Comparison of ENCODE assay signal across 10 cellular contexts in the genomic region with DNA sequence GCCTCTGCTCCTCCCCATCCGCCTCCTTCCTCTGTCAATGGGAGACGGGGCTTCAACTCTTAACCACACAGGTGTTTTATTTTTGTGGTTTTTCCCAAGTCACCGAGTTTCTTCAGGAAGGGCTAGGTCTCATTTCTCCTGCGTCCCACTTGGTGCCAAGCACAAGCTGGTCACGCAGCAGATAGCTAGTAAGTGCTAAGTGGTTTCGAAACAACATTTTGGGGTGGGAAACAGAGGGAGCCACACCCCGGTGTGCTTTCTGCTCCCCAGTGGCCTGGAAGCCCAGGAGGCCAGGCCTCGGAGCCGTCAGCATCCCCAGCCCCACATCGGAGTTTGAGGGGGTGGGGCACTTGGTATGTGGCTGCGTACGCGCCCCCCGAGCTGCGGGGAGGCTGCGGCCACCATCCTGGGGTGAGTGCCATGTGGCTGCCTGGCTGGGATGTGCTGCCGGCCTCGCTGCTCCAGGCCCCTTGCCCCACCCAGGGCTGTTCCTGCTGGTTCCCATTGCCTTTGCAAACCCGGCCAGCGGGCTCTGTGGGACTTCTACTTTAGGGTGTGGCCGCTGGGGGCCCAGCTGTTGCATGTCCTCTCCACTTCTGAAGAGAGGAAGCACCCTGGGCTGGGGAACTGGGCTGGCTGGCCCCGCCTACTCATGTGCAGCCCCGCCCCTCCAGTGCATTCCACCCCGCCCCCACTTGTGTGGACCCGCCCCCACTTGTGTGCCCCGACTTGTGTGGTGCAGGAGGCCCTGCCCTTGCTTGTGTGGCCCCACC. TPM values are rescaled to one million over a fixed set of nuclear protein-coding genes. Genes with fewer than 3 reads are reported as not detected.
DNase-seq lines count a peak whose midpoint lies in the region; ATAC-seq, FAIRE-seq and TF ChIP-seq lines count a peak whose summit lies in the region.
"Had no signal": no experiment of that assay in that cellular context is flagged by ENCODE, and none has a peak within 500 bp of the region (broad histone marks: within the 10 kb centered on the region; RNA-seq: fewer than 3 reads in every experiment).

No MANE protein-coding gene starts in this region.

- peaks cover 42% of the 10 kb centered on the region for H3K4me1 ChIP-seq in A549
- H3K4me1 ChIP-seq in HUES6 (ENCODE audit: control insufficient read depth, insufficient read depth, low read length), result peaks cover 41% of the 10 kb centered on the region

- ATAC-seq in A549 (peak in 1 of 2 experiments; percentile 16; a peak in 2 of 6 replicates), GM18909 (IDR thresholded peaks at IDR 0.05; ENCODE audit: poor library complexity, unreplicated experiment) (no peak), GM21360 (IDR thresholded peaks at IDR 0.05; ENCODE audit: unreplicated experiment) (no peak)
- ATAC-seq in activated CD8-positive, alpha-beta memory T cell treated with anti-CD3 and anti-CD28 coated beads, Interleukin-2, amount 10 ng/mL, durations not matched to agents 7 days and 5 days, result no peak
- ATAC-seq: T-cell had no signal

- peak; percentile 7; the same call in 1 of the 2 replicates for TF ChIP-seq POLR2A in A549 (IDR thresholded peaks at IDR 0.05; ENCODE audit: low read length)

- peak overlapping the region; percentile 35 for H3K9ac ChIP-seq in HUES6 (ENCODE audit: low read length)

- POLR2A ChIA-PET in A549 (lab: Yijun Ruan, JAX), result no interaction called here

- no peaks in the 10 kb centered on the region for H3K27me3 ChIP-seq in HUES6 (ENCODE audit: control insufficient read depth, insufficient read depth, low read length)
- H3K27me3 ChIP-seq: heart right ventricle had no signal

- peaks cover 31% of the 10 kb centered on the region for H3K4me1 Mint-ChIP-seq in activated CD8-positive, alpha-beta memory T cell treated with anti-CD3 and anti-CD28 coated beads, Interleukin-2, amount 10 ng/mL, durations not matched to agents 7 days and 5 days

- no peak overlapping the region for H3K27ac Mint-ChIP-seq in activated CD8-positive, alpha-beta memory T cell treated with anti-CD3 and anti-CD28 coated beads, Interleukin-2, amount 10 ng/mL, durations not matched to agents 7 days and 5 days
- H3K27ac Mint-ChIP-seq: T-cell had no signal

- CTCF ChIA-PET in A549 (lab: Yijun Ruan, JAX), result interaction anchor here (1.1 to 17.4 kb wide), 5 partner anchors 8 to 663 kb away, joined by 4 to 880 read pairs (median 6); partner anchors contain the start of gene BAIAP2
- CTCF ChIA-PET in activated CD8-positive, alpha-beta memory T cell treated with anti-CD3 and anti-CD28 coated beads, Interleukin-2, amount 10 ng/mL, durations not matched to agents 7 days and 5 days (lab: Charles Lee), result interaction anchor here (1.1 to 2.3 kb wide), 2 partner anchors 53 to 67 kb away, joined by 3 to 9 read pairs; no protein-coding TSS in a partner anchor

- no peak overlapping the region for H3K4me3 Mint-ChIP-seq in activated CD8-positive, alpha-beta memory T cell treated with anti-CD3 and anti-CD28 coated beads, Interleukin-2, amount 10 ng/mL, durations not matched to agents 7 days and 5 days
- H3K4me3 Mint-ChIP-seq: T-cell had no signal

- H3K27ac ChIP-seq in A549 (peak overlapping the region in 1 of 2 experiments; percentile 17; a peak in 2 of 6 replicates), HUES6 (ENCODE audit: low read depth, low read length) (no peak overlapping the region)

- H3K9me3 Mint-ChIP-seq in activated CD8-positive, alpha-beta memory T cell treated with anti-CD3 and anti-CD28 coated beads, Interleukin-2, amount 10 ng/mL, durations not matched to agents 7 days and 5 days (ENCODE audit: low read depth), result no peaks in the 10 kb centered on the region
- H3K9me3 Mint-ChIP-seq: T-cell had no signal

- H3K9me3 ChIP-seq in A549 (no peaks in the 10 kb centered on the region), HUES6 (ENCODE audit: control insufficient read depth, insufficient read depth, low read depth, low read length) (no peaks in the 10 kb centered on the region)
- H3K9me3 ChIP-seq: heart right ventricle had no signal

- DNase-seq in A549 (ENCODE audit: low read depth in 1 of 2, low spot score in 1 of 2) (peak; percentile 36 to 44), iPS-NIHi11 (ENCODE audit: low spot score) (peak; percentile 90), AML-193 (lab: John Stamatoyannopoulos, UW) (no peak), NCI-H2081 treated with DMSO at 0.1 percent for 48 hours (lab: John Stamatoyannopoulos, UW) (no peak)
- DNase-seq in activated CD8-positive, alpha-beta memory T cell treated with anti-CD3 and anti-CD28 coated beads, Interleukin-2, amount 10 ng/mL, durations not matched to agents 7 days and 5 days, result peak; percentile 59

- H3K4me2 ChIP-seq in A549, result no peak overlapping the region

- no peak for TF ChIP-seq EP300 in A549 (IDR thresholded peaks at IDR 0.05)

- H3K27me3 Mint-ChIP-seq in activated CD8-positive, alpha-beta memory T cell treated with anti-CD3 and anti-CD28 coated beads, Interleukin-2, amount 10 ng/mL, durations not matched to agents 7 days and 5 days, result peaks cover 9% of the 10 kb centered on the region
- H3K27me3 Mint-ChIP-seq: T-cell had no signal

- TF ChIP-seq RAD21 in A549 (conservative IDR thresholded peaks at IDR 0.05 in 1 of 2, IDR thresholded peaks at IDR 0.05 in 1 of 2), result no peak

- peaks cover 13% of the 10 kb centered on the region for H3K36me3 ChIP-seq in HUES6 (ENCODE audit: control insufficient read depth, insufficient read depth, low read length)

- no peak for TF ChIP-seq CTCF in A549 (IDR thresholded peaks at IDR 0.05)

- WGBS in A549 (ENCODE audit: missing lambda C conversion rate), result 79% methylated on average over 13 of the region's 26 CpGs

- FAIRE-seq in A549 (lab: Jason Lieb, UNC), result no peak

- no peaks in the 10 kb centered on the region for H3K36me3 Mint-ChIP-seq in activated CD8-positive, alpha-beta memory T cell treated with anti-CD3 and anti-CD28 coated beads, Interleukin-2, amount 10 ng/mL, durations not matched to agents 7 days and 5 days
- H3K36me3 Mint-ChIP-seq: T-cell had no signal

- H3K4me3 ChIP-seq in A549 (no peak overlapping the region), HUES6 (ENCODE audit: low read depth, low read length) (0 out of 2 replicates have a peak overlapping the region, but pooled peaks have one; percentile 25)
- H3K4me3 ChIP-seq: heart right ventricle had no signal

TF ChIP-seq in A549, 52 proteins besides CTCF, POLR2A, EP300 and RAD21 (continues in another document):
- no peak for TF ChIP-seq NFE2L2 (conservative IDR thresholded peaks at IDR 0.05; ENCODE audit: low read length)
- TF ChIP-seq ESRRA (IDR thresholded peaks at IDR 0.05; ENCODE audit: borderline replicate concordance, low read length), result no peak
- TF ChIP-seq CEBPB (IDR thresholded peaks at IDR 0.05), result no peak
- no peak for TF ChIP-seq BCL3 (IDR thresholded peaks at IDR 0.05)
- no peak for TF ChIP-seq TFCP2L1 (CRISPR knock-in tag; IDR thresholded peaks at IDR 0.05)
- TF ChIP-seq CBX2 (IDR thresholded peaks at IDR 0.05; ENCODE audit: borderline replicate concordance, low read depth), result no peak
- no peak for TF ChIP-seq ZSCAN20 (CRISPR knock-in tag; IDR thresholded peaks at IDR 0.05)
- TF ChIP-seq, protein P1, sequence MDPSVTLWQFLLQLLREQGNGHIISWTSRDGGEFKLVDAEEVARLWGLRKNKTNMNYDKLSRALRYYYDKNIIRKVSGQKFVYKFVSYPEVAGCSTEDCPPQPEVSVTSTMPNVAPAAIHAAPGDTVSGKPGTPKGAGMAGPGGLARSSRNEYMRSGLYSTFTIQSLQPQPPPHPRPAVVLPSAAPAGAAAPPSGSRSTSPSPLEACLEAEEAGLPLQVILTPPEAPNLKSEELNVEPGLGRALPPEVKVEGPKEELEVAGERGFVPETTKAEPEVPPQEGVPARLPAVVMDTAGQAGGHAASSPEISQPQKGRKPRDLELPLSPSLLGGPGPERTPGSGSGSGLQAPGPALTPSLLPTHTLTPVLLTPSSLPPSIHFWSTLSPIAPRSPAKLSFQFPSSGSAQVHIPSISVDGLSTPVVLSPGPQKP (IDR thresholded peaks at IDR 0.05; ENCODE audit: low read depth, low read length), result no peak

RNA-seq across cellular contexts. Expression of gene BAIAP2, which starts 55.6 kb away (rescaled TPM):
- polyA plus RNA-seq in A549 (2011; rRNA removed) (7.1 and 8.6 TPM in 2 replicates), A549 (2017; fragmentation: RNase III; extraction: RNeasy Plus Mini Kit Qiagen cat#74134 plus additional on column Dnase treatment) (23.9 to 30.4 TPM (median 27.5 TPM) in 3 replicates)
- polyA plus RNA-seq in A549 (2012; cell fraction: cytosol; rRNA removed), result 15.7 and 21.3 TPM in 2 replicates
- polyA plus RNA-seq in A549 (2012; cell fraction: nucleus; rRNA removed), result 44.2 and 62.0 TPM in 2 replicates
- polyA minus RNA-seq in A549 (2011; rRNA and poly(A)+ RNA removed), result 9.4 and 10.6 TPM in 2 replicates
- 1 to 10 TPM; 4.8 to 7.0 TPM for total RNA-seq in activated CD8-positive, alpha-beta memory T cell treated with anti-CD3 and anti-CD28 coated beads, Interleukin-2, amount 10 ng/mL, durations not matched to agents 7 days and 5 days

Comparison
In these comparisons a context has a peak if more than half of its experiments do, and no peak if none do; other contexts are left out.
1. DNase-seq: peak in A549 (2 of 2), activated CD8-positive, alpha-beta memory T cell treated with anti-CD3 and anti-CD28 coated beads, Interleukin-2, amount 10 ng/mL, durations not matched to agents 7 days and 5 days (single experiment) and iPS-NIHi11 (single experiment); none in AML-193 (0 of 2) and NCI-H2081 treated with DMSO at 0.1 percent for 48 hours (single experiment).